Comparison of ENCODE assay signal across 1 cellular context in the genomic region with DNA sequence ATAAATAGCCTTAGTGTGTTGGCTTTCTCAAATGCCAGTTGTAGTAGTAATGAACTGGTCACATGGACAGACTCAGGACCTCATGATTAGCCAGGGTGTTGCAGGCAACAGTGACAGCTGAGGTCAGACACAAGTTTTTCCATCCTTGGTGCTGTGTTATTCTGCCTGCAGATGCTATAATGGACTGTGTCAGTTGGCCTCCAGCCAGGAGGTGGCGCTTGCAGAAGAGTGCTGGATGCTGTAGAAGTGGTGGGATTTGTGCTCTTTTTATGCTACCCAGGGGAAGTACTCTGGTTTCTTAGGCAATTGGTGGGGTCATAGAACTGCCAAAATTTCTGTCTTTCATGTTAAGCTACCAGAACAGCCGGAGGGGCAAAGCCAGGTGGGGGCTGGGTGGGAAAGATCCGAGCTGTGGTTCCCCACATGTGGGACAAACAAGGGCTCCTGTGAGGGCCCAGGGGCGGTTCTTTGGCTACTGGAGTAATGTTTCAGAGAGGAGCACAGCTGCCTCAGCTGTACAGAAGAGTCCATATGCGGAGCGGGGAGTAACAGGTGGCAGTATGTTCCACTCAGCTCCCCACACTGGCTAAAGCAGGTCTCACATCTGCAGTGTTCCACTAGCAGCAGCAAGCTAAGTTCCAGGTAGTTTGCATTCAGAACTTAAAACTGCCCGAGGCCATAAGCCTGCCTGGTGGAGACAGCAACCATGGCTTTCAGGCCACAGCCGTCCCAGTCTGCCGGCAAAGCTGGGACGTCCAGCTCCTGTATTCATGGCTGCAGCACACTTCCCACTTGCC.
TF ChIP-seq lines count a peak whose summit lies in the region.

No MANE protein-coding gene starts in this region.

TF ChIP-seq in WTC11, 78 proteins besides CTCF, POLR2A, EP300 and RAD21 (continued from another document):
- TF ChIP-seq, protein P1, sequence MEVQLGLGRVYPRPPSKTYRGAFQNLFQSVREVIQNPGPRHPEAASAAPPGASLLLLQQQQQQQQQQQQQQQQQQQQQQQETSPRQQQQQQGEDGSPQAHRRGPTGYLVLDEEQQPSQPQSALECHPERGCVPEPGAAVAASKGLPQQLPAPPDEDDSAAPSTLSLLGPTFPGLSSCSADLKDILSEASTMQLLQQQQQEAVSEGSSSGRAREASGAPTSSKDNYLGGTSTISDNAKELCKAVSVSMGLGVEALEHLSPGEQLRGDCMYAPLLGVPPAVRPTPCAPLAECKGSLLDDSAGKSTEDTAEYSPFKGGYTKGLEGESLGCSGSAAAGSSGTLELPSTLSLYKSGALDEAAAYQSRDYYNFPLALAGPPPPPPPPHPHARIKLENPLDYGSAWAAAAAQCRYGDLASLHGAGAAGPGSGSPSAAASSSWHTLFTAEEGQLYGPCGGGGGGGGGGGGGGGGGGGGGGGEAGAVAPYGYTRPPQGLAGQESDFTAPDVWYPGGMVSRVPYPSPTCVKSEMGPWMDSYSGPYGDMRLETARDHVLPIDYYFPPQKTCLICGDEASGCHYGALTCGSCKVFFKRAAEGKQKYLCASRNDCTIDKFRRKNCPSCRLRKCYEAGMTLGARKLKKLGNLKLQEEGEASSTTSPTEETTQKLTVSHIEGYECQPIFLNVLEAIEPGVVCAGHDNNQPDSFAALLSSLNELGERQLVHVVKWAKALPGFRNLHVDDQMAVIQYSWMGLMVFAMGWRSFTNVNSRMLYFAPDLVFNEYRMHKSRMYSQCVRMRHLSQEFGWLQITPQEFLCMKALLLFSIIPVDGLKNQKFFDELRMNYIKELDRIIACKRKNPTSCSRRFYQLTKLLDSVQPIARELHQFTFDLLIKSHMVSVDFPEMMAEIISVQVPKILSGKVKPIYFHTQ (CRISPR knock-in tag; IDR thresholded peaks at IDR 0.05), result no peak
- TF ChIP-seq JAZF1 (CRISPR knock-in tag; IDR thresholded peaks at IDR 0.05) (no peak), NFYB (CRISPR knock-in tag; conservative IDR thresholded peaks at IDR 0.05; ENCODE audit: low read depth) (no peak)
- TF ChIP-seq, protein P2, sequence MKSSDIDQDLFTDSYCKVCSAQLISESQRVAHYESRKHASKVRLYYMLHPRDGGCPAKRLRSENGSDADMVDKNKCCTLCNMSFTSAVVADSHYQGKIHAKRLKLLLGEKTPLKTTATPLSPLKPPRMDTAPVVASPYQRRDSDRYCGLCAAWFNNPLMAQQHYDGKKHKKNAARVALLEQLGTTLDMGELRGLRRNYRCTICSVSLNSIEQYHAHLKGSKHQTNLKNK (CRISPR knock-in tag; IDR thresholded peaks at IDR 0.05), result no peak
- TF ChIP-seq, protein P3, sequence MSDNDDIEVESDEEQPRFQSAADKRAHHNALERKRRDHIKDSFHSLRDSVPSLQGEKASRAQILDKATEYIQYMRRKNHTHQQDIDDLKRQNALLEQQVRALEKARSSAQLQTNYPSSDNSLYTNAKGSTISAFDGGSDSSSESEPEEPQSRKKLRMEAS (CRISPR knock-in tag; IDR thresholded peaks at IDR 0.05), result no peak
- TF ChIP-seq, protein P4, sequence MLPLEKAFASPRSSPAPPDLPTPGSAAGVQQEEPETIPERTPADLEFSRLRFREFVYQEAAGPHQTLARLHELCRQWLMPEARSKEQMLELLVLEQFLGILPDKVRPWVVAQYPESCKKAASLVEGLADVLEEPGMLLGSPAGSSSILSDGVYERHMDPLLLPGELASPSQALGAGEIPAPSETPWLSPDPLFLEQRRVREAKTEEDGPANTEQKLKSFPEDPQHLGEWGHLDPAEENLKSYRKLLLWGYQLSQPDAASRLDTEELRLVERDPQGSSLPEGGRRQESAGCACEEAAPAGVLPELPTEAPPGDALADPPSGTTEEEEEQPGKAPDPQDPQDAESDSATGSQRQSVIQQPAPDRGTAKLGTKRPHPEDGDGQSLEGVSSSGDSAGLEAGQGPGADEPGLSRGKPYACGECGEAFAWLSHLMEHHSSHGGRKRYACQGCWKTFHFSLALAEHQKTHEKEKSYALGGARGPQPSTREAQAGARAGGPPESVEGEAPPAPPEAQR (CRISPR knock-in tag; IDR thresholded peaks at IDR 0.05), result no peak
